Comparison of ENCODE assay signal across 32 cellular contexts in the genomic region with DNA sequence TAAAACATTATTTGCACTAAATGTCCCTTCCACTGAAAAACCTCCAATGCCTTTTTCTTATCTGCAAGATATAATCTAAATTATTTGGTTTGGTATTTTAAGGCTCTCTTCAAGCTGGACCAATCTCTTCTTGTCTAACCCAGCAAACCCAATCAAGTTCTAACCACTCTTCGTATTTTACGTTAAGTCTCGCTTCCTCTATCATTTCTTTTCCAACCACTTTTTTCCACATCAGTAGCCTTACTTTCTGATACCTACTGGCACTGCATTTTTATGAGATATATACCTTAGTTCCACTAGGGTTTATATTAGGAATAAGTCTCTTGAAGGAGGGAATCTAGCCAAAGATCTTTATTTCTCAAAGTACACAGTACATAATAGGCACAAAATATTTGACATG.
"Had no signal": no experiment of that assay in that cellular context is flagged by ENCODE, and none has a peak within 500 bp of the region (broad histone marks: within the 10 kb centered on the region; RNA-seq: fewer than 3 reads in every experiment).

No MANE protein-coding gene starts in this region.

- H3K9me3 ChIP-seq: neutrophil, ovary, psoas muscle, right lobe of liver, sigmoid colon, spleen, suprapubic skin, testis, tibial nerve, upper lobe of left lung, vagina had no signal

- H3K27ac ChIP-seq: neutrophil, ovary, psoas muscle, sigmoid colon, spleen, suprapubic skin, testis, tibial nerve, upper lobe of left lung, vagina had no signal

- ATAC-seq: naive thymus-derived CD4-positive, alpha-beta T cell; natural killer cell; psoas muscle; right cardiac atrium; right lobe of liver; stimulated activated naive CD8-positive, alpha-beta T cell treated with anti-CD3 and anti-CD28 coated beads, Interleukin-15, amount 100 ng/mL, for 72 hours had no signal

- H3K9ac ChIP-seq: parathyroid adenoma had no signal

- H3K36me3 ChIP-seq: ovary, right lobe of liver, vagina had no signal

- H3K4me3 ChIP-seq: ovary, psoas muscle, right lobe of liver, sigmoid colon, spleen, suprapubic skin, testis, tibial nerve, upper lobe of left lung, vagina had no signal

- H3K4me3 Mint-ChIP-seq: naive thymus-derived CD4-positive, alpha-beta T cell; natural killer cell; nephron progenitor cell; neural crest cell; stimulated activated naive CD8-positive, alpha-beta T cell treated with anti-CD3 and anti-CD28 coated beads, Interleukin-15, amount 100 ng/mL, for 72 hours had no signal

- H3K9me3 Mint-ChIP-seq: natural killer cell; stimulated activated naive CD8-positive, alpha-beta T cell treated with anti-CD3 and anti-CD28 coated beads, Interleukin-15, amount 100 ng/mL, for 72 hours had no signal

- DNase-seq: naive thymus-derived CD4-positive, alpha-beta T cell; natural killer cell; nephron progenitor cell; nucleus accumbens; ovary; posterior cingulate gyrus; psoas muscle; right cardiac atrium; right lobe of liver; sigmoid colon; small intestine; spleen; stimulated activated CD4-positive, alpha-beta T cell treated with anti-CD3 and anti-CD28 coated beads, Interleukin-12 subunit alpha, Interleukin-12 subunit beta, amount 100 ng/mL, for 4 hours; stimulated activated CD4-positive, alpha-beta T cell treated with anti-CD3 and anti-CD28 coated beads, Interleukin-1b, Interleukin-23, amount 100 ng/mL, for 48 hours; stimulated activated CD4-positive, alpha-beta T cell treated with anti-CD3 and anti-CD28 coated beads, Interleukin-4, amount 100 ng/mL, for 1 hour; stimulated activated CD4-positive, alpha-beta T cell treated with anti-CD3 and anti-CD28 coated beads, Interleukin-4, amount 100 ng/mL, for 4 hours; stimulated activated CD8-positive, alpha-beta memory T cell treated with anti-CD3 and anti-CD28 coated beads, Interleukin-4, amount 100 ng/mL, for 48 hours; stimulated activated naive CD4-positive, alpha-beta T cell; stimulated activated naive CD8-positive, alpha-beta T cell treated with anti-CD3 and anti-CD28 coated beads, Interleukin-15, amount 100 ng/mL, for 72 hours; stimulated activated naive CD8-positive, alpha-beta T cell treated with anti-CD3 and anti-CD28 coated beads, Interleukin-15, Interleukin-2, amounts not matched to agents 100 U/mL and 50 U/mL, for 24 hours; substantia nigra; testis; trophoblast cell; upper lobe of left lung had no signal

- H3K27ac Mint-ChIP-seq: naive thymus-derived CD4-positive, alpha-beta T cell; natural killer cell; progenitor cell of endocrine pancreas had no signal

- FAIRE-seq: urothelium cell line had no signal

- H3K4me1 ChIP-seq: suprapubic skin, testis, vagina had no signal

- H3K27me3 Mint-ChIP-seq: naive thymus-derived CD4-positive, alpha-beta T cell; progenitor cell of endocrine pancreas; stimulated activated naive CD8-positive, alpha-beta T cell treated with anti-CD3 and anti-CD28 coated beads, Interleukin-15, amount 100 ng/mL, for 72 hours had no signal

- H3K27me3 ChIP-seq: neutrophil, ovary, right lobe of liver, sigmoid colon, spleen, suprapubic skin, testis, tibial nerve, upper lobe of left lung, vagina had no signal
